10 cellular contexts compared by ENCODE assay signal in genomic region chr14:69580009-69580577, GRCh38. TPM values are rescaled to one million over a fixed set of nuclear protein-coding genes. Genes with fewer than 3 reads are reported as not detected.
A peak's percentile ranks its signal among the peaks of the same experiment; 100 is the strongest.
DNase-seq lines count a peak whose midpoint lies in the region; ATAC-seq and TF ChIP-seq lines count a peak whose summit lies in the region.
"Had no signal": no experiment of that assay in that cellular context is flagged by ENCODE, and none has a peak within 500 bp of the region (broad histone marks: within the 10 kb centered on the region; RNA-seq: fewer than 3 reads in every experiment).

No MANE protein-coding gene starts in this region.

- no peak overlapping the region for H2AFZ ChIP-seq in DND-41 (ENCODE audit: low read depth, low read length)

- TF ChIP-seq CTCF in DND-41 (IDR thresholded peaks at IDR 0.05; ENCODE audit: borderline replicate concordance, extremely low read depth, low read length, poor library complexity, severe bottlenecking) (peak; percentile 60), fibroblast of the aortic adventitia (IDR thresholded peaks at IDR 0.05; ENCODE audit: insufficient read depth, low read length) (peak; percentile 91)

- no peaks in the 10 kb centered on the region for H3K4me1 ChIP-seq in DND-41 (ENCODE audit: insufficient read depth, low read length)

- in situ Hi-C loops in KBM-7 (cut with MboI; ENCODE audit: low pct_unique_long_range_greater_than_20kb, low sequenced_read_pairs) = no loop called here

- H3K79me2 ChIP-seq in DND-41 (ENCODE audit: insufficient read depth, low read length) = no peaks in the 10 kb centered on the region

- ATAC-seq in DND-41 (ENCODE audit: insufficient read depth, low read depth) = peak; percentile 67
- no peak for ATAC-seq in HG02938 (IDR thresholded peaks at IDR 0.05; ENCODE audit: unreplicated experiment)
- ATAC-seq in HG03095 (IDR thresholded peaks at IDR 0.05; ENCODE audit: unreplicated experiment) = no peak

- no peaks in the 10 kb centered on the region for H4K20me1 ChIP-seq in DND-41 (ENCODE audit: insufficient read depth, low read length)

- no peak overlapping the region for H3K9ac ChIP-seq in DND-41 (ENCODE audit: low read depth, low read length)

- peak; percentile 28 for DNase-seq in DND-41
- peak; percentile 68 for DNase-seq in KBM-7
- DNase-seq in SHP77 (lab: John Stamatoyannopoulos, UW) = peak; percentile 28 to 63
- peak; percentile 99 for DNase-seq in fibroblast of the aortic adventitia (ENCODE audit: low read depth)
- DNase-seq in renal cortical epithelial cell (ENCODE audit: low read depth) = peak; percentile 79
- no peak for DNase-seq in NCI-H446 treated with DMSO at 0.1 percent for 48 hours (lab: John Stamatoyannopoulos, UW)

- H3K9me3 ChIP-seq in DND-41 (ENCODE audit: insufficient read depth, low read length, severe bottlenecking) = no peaks in the 10 kb centered on the region

- no peak overlapping the region for H3K4me2 ChIP-seq in DND-41 (ENCODE audit: insufficient read depth, low read length)

- no peak overlapping the region for H3K4me3 ChIP-seq in DND-41 (ENCODE audit: low read depth in 1 of 2, low read length in 2 of 2)
- no peak overlapping the region for H3K4me3 ChIP-seq in fibroblast of the aortic adventitia (ENCODE audit: low read depth, low read length)

- no peaks in the 10 kb centered on the region for H3K27me3 ChIP-seq in DND-41 (ENCODE audit: insufficient read depth, low read length, poor library complexity)

- no peak overlapping the region for H3K27ac ChIP-seq in DND-41 (ENCODE audit: low read length)

- no peaks in the 10 kb centered on the region for H3K36me3 ChIP-seq in DND-41 (ENCODE audit: insufficient read depth, low read length)

RNA-seq across cellular contexts. Expression of gene CCDC177, which starts 5.4 kb away (rescaled TPM):
- total RNA-seq in fibroblast of the aortic adventitia (ENCODE audit: low replicate concordance) = not detected in 2 replicates
- not detected in 2 replicates for total RNA-seq in renal cortical epithelial cell
- total RNA-seq: natural killer cell treated with Interleukin-12 subunit alpha and Interleukin-12 subunit beta and Interleukin-15 and Interleukin-18, amount 100 ng/mL, for 72 hours; T-helper 2 cell treated with Interferon-gamma antibody and Interleukin-4, amounts not matched to agents 100 ng/mL and 5 ng/mL, for 36 hours had no signal

RNA-seq across cellular contexts. Expression of gene SUSD6, which starts 31.3 kb away (rescaled TPM):
- total RNA-seq in fibroblast of the aortic adventitia (ENCODE audit: low replicate concordance) (8.0 and 14.3 TPM in 2 replicates), renal cortical epithelial cell (20.8 and 34.2 TPM in 2 replicates)
